In genomic region chr2:144474017-144474416, GRCh38 we compare ENCODE assay signal across 28 cellular contexts.
"Had no signal": no experiment of that assay in that cellular context is flagged by ENCODE, and none has a peak within 500 bp of the region (broad histone marks: within the 10 kb centered on the region; RNA-seq: fewer than 3 reads in every experiment).

No MANE protein-coding gene starts in this region.

- H3K27me3 Mint-ChIP-seq: activated naive CD8-positive, alpha-beta T cell treated with anti-CD3 and anti-CD28 coated beads for 36 hours; brain; naive thymus-derived CD8-positive, alpha-beta T cell; stimulated activated naive CD8-positive, alpha-beta T cell treated with anti-CD3 and anti-CD28 coated beads, Interleukin-15, Interleukin-2, amounts not matched to agents 100 ng/mL and 50 ng/mL, for 24 hours had no signal

- H3K36me3 ChIP-seq: ascending aorta, right lobe of liver, thyroid gland, upper lobe of right lung had no signal

- H3K9me3 Mint-ChIP-seq: activated naive CD4-positive, alpha-beta T cell treated with anti-CD3 and anti-CD28 coated beads for 36 hours; activated naive CD8-positive, alpha-beta T cell treated with anti-CD3 and anti-CD28 coated beads for 36 hours; brain; endodermal cell; naive thymus-derived CD8-positive, alpha-beta T cell; stimulated activated naive CD8-positive, alpha-beta T cell treated with anti-CD3 and anti-CD28 coated beads, Interleukin-15, Interleukin-2, amounts not matched to agents 100 ng/mL and 50 ng/mL, for 24 hours; T-helper 1 cell treated with Interleukin-12 subunit alpha and Interleukin-12 subunit beta and Interleukin-4 antibody, amounts not matched to agents 30 μg/mL and 1 μg/mL, for 36 hours had no signal

- H3K27ac Mint-ChIP-seq: activated naive CD4-positive, alpha-beta T cell treated with anti-CD3 and anti-CD28 coated beads for 36 hours; activated naive CD8-positive, alpha-beta T cell treated with anti-CD3 and anti-CD28 coated beads for 36 hours; brain; endodermal cell; naive thymus-derived CD8-positive, alpha-beta T cell; stimulated activated naive CD8-positive, alpha-beta T cell treated with anti-CD3 and anti-CD28 coated beads, Interleukin-15, Interleukin-2, amounts not matched to agents 100 ng/mL and 50 ng/mL, for 24 hours; T-helper 1 cell treated with Interleukin-12 subunit alpha and Interleukin-12 subunit beta and Interleukin-4 antibody, amounts not matched to agents 30 μg/mL and 1 μg/mL, for 36 hours had no signal

- ATAC-seq: activated CD4-positive, CD25-positive, alpha-beta regulatory T cell treated with anti-CD3 and anti-CD28 coated beads, Interleukin-2, amount 50 U/mL, for 24 hours; esophagus mucosa; left lung; naive thymus-derived CD8-positive, alpha-beta T cell; right lobe of liver; upper lobe of right lung had no signal

- H3K27me3 ChIP-seq: adrenal gland, ascending aorta, left lung, right lobe of liver, thyroid gland, upper lobe of right lung had no signal

- H3K4me3 Mint-ChIP-seq: activated naive CD4-positive, alpha-beta T cell treated with anti-CD3 and anti-CD28 coated beads for 36 hours; activated naive CD8-positive, alpha-beta T cell treated with anti-CD3 and anti-CD28 coated beads for 36 hours; brain; endodermal cell; naive thymus-derived CD8-positive, alpha-beta T cell; stimulated activated naive CD8-positive, alpha-beta T cell treated with anti-CD3 and anti-CD28 coated beads, Interleukin-15, Interleukin-2, amounts not matched to agents 100 ng/mL and 50 ng/mL, for 24 hours; T-helper 1 cell treated with Interleukin-12 subunit alpha and Interleukin-12 subunit beta and Interleukin-4 antibody, amounts not matched to agents 30 μg/mL and 1 μg/mL, for 36 hours had no signal

- H3K9me3 ChIP-seq: adrenal gland, ascending aorta, left lung, right lobe of liver, thyroid gland, upper lobe of right lung had no signal

- DNase-seq: activated CD4-positive, alpha-beta T cell treated with anti-CD3 and anti-CD28 coated beads for 48 hours; activated CD4-positive, alpha-beta T cell treated with anti-CD3 and anti-CD28 coated beads, Interleukin-2, amount 50 U/mL, for 48 hours; activated CD8-positive, alpha-beta memory T cell treated with anti-CD3 and anti-CD28 coated beads for 24 hours; activated effector memory CD4-positive, alpha-beta T cell treated with anti-CD3 and anti-CD28 coated beads, Interleukin-2, amount 50 U/mL, for 16 hours; activated naive CD4-positive, alpha-beta T cell treated with anti-CD3 and anti-CD28 coated beads for 36 hours; activated naive CD8-positive, alpha-beta T cell treated with anti-CD3 and anti-CD28 coated beads for 36 hours; adrenal gland; caudate nucleus; endodermal cell; foreskin fibroblast; head of caudate nucleus; kidney glomerular epithelial cell; left lung; mammary epithelial cell; naive thymus-derived CD8-positive, alpha-beta T cell; right lobe of liver; stimulated activated CD4-positive, alpha-beta T cell treated with anti-CD3 and anti-CD28 coated beads, Interleukin-12 subunit alpha, Interleukin-12 subunit beta, amount 100 ng/mL, for 4 hours; stimulated activated CD4-positive, alpha-beta T cell treated with anti-CD3 and anti-CD28 coated beads, Interleukin-4, amount 100 ng/mL, for 1 hour; T-helper 9 cell; thyroid gland; upper lobe of right lung had no signal

- H3K4me1 ChIP-seq: right lobe of liver had no signal

- H3K27ac ChIP-seq: ascending aorta, right lobe of liver, thyroid gland, upper lobe of right lung, VCaP had no signal

- H3K4me3 ChIP-seq: adrenal gland, ascending aorta, left lung, right lobe of liver, thyroid gland, upper lobe of right lung had no signal

- H3K36me3 Mint-ChIP-seq: activated naive CD8-positive, alpha-beta T cell treated with anti-CD3 and anti-CD28 coated beads for 36 hours; naive thymus-derived CD8-positive, alpha-beta T cell had no signal
